ENCODE assay signal across 15 cellular contexts in genomic region chr5:65986050-65986451, GRCh38. TPM values are rescaled to one million over a fixed set of nuclear protein-coding genes. Genes with fewer than 3 reads are reported as not detected.
A peak's percentile ranks its signal among the peaks of the same experiment; 100 is the strongest.
DNase-seq lines count a peak whose midpoint lies in the region; ATAC-seq and TF ChIP-seq lines count a peak whose summit lies in the region.
"Had no signal": no experiment of that assay in that cellular context is flagged by ENCODE, and none has a peak within 500 bp of the region (broad histone marks: within the 10 kb centered on the region; RNA-seq: fewer than 3 reads in every experiment).

No MANE protein-coding gene starts in this region.

- H3K4me1 Mint-ChIP-seq in activated naive CD4-positive, alpha-beta T cell treated with anti-CD3 and anti-CD28 coated beads for 36 hours (ENCODE audit: low read depth), result peaks cover 58% of the 10 kb centered on the region
- peaks cover 16% of the 10 kb centered on the region for H3K4me1 Mint-ChIP-seq in glutamatergic neuron (ENCODE audit: low read depth, unreplicated experiment)

- intact Hi-C loops in activated naive CD4-positive, alpha-beta T cell treated with anti-CD3 and anti-CD28 coated beads for 36 hours (cut with micrococcal nuclease), result no loop called here

- H3K4me3 ChIP-seq in astrocyte of the cerebellum (ENCODE audit: low read depth, low read length), result no peak overlapping the region
- no peak overlapping the region for H3K4me3 ChIP-seq in hepatocyte
- H3K4me3 ChIP-seq: stomach had no signal

- H3K27me3 ChIP-seq in hepatocyte, result no peaks in the 10 kb centered on the region
- H3K27me3 ChIP-seq: stomach had no signal

- H3K4me1 ChIP-seq in hepatocyte (ENCODE audit: insufficient read depth), result peaks cover 6% of the 10 kb centered on the region

- no peaks in the 10 kb centered on the region for H3K9me3 Mint-ChIP-seq in activated naive CD4-positive, alpha-beta T cell treated with anti-CD3 and anti-CD28 coated beads for 36 hours
- H3K9me3 Mint-ChIP-seq in glutamatergic neuron (ENCODE audit: unreplicated experiment), result no peaks in the 10 kb centered on the region
- H3K9me3 Mint-ChIP-seq: T-helper 1 cell treated with Interleukin-12 subunit alpha and Interleukin-12 subunit beta and Interleukin-4 antibody, amounts not matched to agents 30 μg/mL and 1 μg/mL, for 36 hours had no signal

- H3K4me3 Mint-ChIP-seq in activated naive CD4-positive, alpha-beta T cell treated with anti-CD3 and anti-CD28 coated beads for 36 hours, result no peak overlapping the region
- no peak overlapping the region for H3K4me3 Mint-ChIP-seq in glutamatergic neuron (ENCODE audit: unreplicated experiment)
- H3K4me3 Mint-ChIP-seq: T-helper 1 cell treated with Interleukin-12 subunit alpha and Interleukin-12 subunit beta and Interleukin-4 antibody, amounts not matched to agents 30 μg/mL and 1 μg/mL, for 36 hours had no signal

- no peak for TF ChIP-seq CTCF in astrocyte of the cerebellum (IDR thresholded peaks at IDR 0.05; ENCODE audit: low read depth, low read length, missing control alignments)
- no peak for TF ChIP-seq CTCF in hepatocyte (IDR thresholded peaks at IDR 0.05; ENCODE audit: poor library complexity)
- no peak for TF ChIP-seq CTCF in glutamatergic neuron (IDR thresholded peaks at IDR 0.05; ENCODE audit: partially characterized antibody, unreplicated experiment)

- no peak overlapping the region for H2AFZ ChIP-seq in hepatocyte

- DNase-seq in activated naive CD4-positive, alpha-beta T cell treated with anti-CD3 and anti-CD28 coated beads for 36 hours, result no peak
- DNase-seq in activated naive CD4-positive, alpha-beta T cell (lab: John Stamatoyannopoulos, UW), result no peak
- peak; percentile 12 for DNase-seq in astrocyte of the cerebellum (ENCODE audit: low read depth)
- DNase-seq in hepatocyte (ENCODE audit: low spot score), result no peak
- DNase-seq in stromal cell of bone marrow (ENCODE audit: low read depth), result peak; percentile 16
- DNase-seq in glutamatergic neuron, result no peak
- no peak for DNase-seq in NCI-H748 treated with DMSO at 0.1 percent for 48 hours (lab: John Stamatoyannopoulos, UW)
- DNase-seq: 8988T; activated CD4-positive, alpha-beta T cell treated with anti-CD3 and anti-CD28 coated beads, Interleukin-2, amount 50 U/mL, for 4 hours; activated naive CD4-positive, alpha-beta T cell treated with anti-CD3 and anti-CD28 coated beads, Interleukin-2, amount 50 U/mL, for 16 hours; effector CD8-positive, alpha-beta T cell; NCI-H187; stomach had no signal

- 69% methylated on average over 1 of the region's 1 CpG for WGBS in hepatocyte (ENCODE audit: low lambda C conversion rate, missing lambda C conversion rate)

- peaks cover 75% of the 10 kb centered on the region for H4K20me1 ChIP-seq in hepatocyte (ENCODE audit: insufficient read depth, poor library complexity, severe bottlenecking)

- no peaks in the 10 kb centered on the region for H3K36me3 ChIP-seq in hepatocyte (replicated peaks; ENCODE audit: insufficient read depth, low read depth)

- no peaks in the 10 kb centered on the region for H3K27me3 Mint-ChIP-seq in activated naive CD4-positive, alpha-beta T cell treated with anti-CD3 and anti-CD28 coated beads for 36 hours (ENCODE audit: low read depth)
- no peaks in the 10 kb centered on the region for H3K27me3 Mint-ChIP-seq in glutamatergic neuron (ENCODE audit: unreplicated experiment)

- H3K9me2 ChIP-seq in hepatocyte (replicated peaks; ENCODE audit: insufficient read depth), result no peaks in the 10 kb centered on the region

- peak overlapping the region; percentile 28 for H3K27ac Mint-ChIP-seq in activated naive CD4-positive, alpha-beta T cell treated with anti-CD3 and anti-CD28 coated beads for 36 hours
- no peak overlapping the region for H3K27ac Mint-ChIP-seq in glutamatergic neuron (ENCODE audit: unreplicated experiment)
- H3K27ac Mint-ChIP-seq: T-helper 1 cell treated with Interleukin-12 subunit alpha and Interleukin-12 subunit beta and Interleukin-4 antibody, amounts not matched to agents 30 μg/mL and 1 μg/mL, for 36 hours had no signal

- in situ Hi-C loops in astrocyte of the cerebellum (cut with HindIII; ENCODE audit: low sequenced_read_pairs), result no loop called here

- CTCF ChIA-PET in activated naive CD4-positive, alpha-beta T cell treated with anti-CD3 and anti-CD28 coated beads for 36 hours (lab: Charles Lee), result interaction anchor here (0.6 kb wide), 1 partner anchor 93 kb away, joined by 4 read pairs; no protein-coding TSS in a partner anchor

- no peak for ATAC-seq in GM18909 (IDR thresholded peaks at IDR 0.05; ENCODE audit: poor library complexity, unreplicated experiment)

- H3K36me3 Mint-ChIP-seq in activated naive CD4-positive, alpha-beta T cell treated with anti-CD3 and anti-CD28 coated beads for 36 hours (ENCODE audit: low read depth), result peaks cover 8% of the 10 kb centered on the region
- H3K36me3 Mint-ChIP-seq in glutamatergic neuron (ENCODE audit: unreplicated experiment), result no peaks in the 10 kb centered on the region

- peak overlapping the region; percentile 21 for H3K4me2 ChIP-seq in hepatocyte

- peak overlapping the region; percentile 26 for H3K27ac ChIP-seq in hepatocyte
- H3K27ac ChIP-seq: stomach had no signal

- no peaks in the 10 kb centered on the region for H3K9me3 ChIP-seq in hepatocyte (ENCODE audit: low read depth)
- H3K9me3 ChIP-seq: stomach had no signal

- peaks cover 99% of the 10 kb centered on the region for H3K79me2 ChIP-seq in hepatocyte

RNA-seq across cellular contexts. Expression of gene ERBIN, which starts 59.7 kb away (rescaled TPM):
- total RNA-seq in activated naive CD4-positive, alpha-beta T cell treated with anti-CD3 and anti-CD28 coated beads for 36 hours, result 10 to 100 TPM; 41.9 to 42.2 TPM
- total RNA-seq in hepatocyte (117 and 118 TPM in 2 replicates), glutamatergic neuron (ENCODE audit: unreplicated experiment) (67.7 TPM)
- polyA plus RNA-seq in hepatocyte, result 32.9 and 39.3 TPM in 2 replicates

Comparison
In these comparisons a context has a peak if more than half of its experiments do, and no peak if none do; other contexts are left out.
1. DNase-seq: peak in astrocyte of the cerebellum (single experiment) and stromal cell of bone marrow (single experiment); none in activated naive CD4-positive, alpha-beta T cell treated with anti-CD3 and anti-CD28 coated beads for 36 hours (single experiment), activated naive CD4-positive, alpha-beta T cell (0 of 4), hepatocyte (single experiment), glutamatergic neuron (single experiment) and NCI-H748 treated with DMSO at 0.1 percent for 48 hours (single experiment).